21 cellular contexts compared by ENCODE assay signal in the genomic region with DNA sequence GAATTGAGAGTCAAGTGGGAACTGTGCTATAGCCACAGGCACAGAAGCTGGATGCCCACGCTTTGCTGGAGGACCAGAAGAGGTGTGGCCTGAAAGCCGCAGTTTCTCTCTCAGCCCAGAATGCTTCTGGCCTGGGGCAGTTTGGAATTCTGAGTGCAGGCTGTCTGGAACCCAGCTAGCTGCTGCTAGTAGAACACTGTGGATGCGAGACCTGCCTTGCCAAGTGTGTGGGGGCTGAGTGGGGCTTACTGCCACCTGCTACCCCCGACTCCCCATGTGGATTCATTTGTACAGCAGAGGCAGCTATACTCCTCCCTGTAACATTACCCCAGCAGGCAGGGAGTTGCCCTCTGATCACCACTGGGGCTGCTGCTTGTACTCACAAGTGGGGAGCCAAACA. TPM values are rescaled to one million over a fixed set of nuclear protein-coding genes. Genes with fewer than 3 reads are reported as not detected.
A peak's percentile ranks its signal among the peaks of the same experiment; 100 is the strongest.
DNase-seq lines count a peak whose midpoint lies in the region; ATAC-seq and TF ChIP-seq lines count a peak whose summit lies in the region.
"Had no signal": no experiment of that assay in that cellular context is flagged by ENCODE, and none has a peak within 500 bp of the region (broad histone marks: within the 10 kb centered on the region; RNA-seq: fewer than 3 reads in every experiment).

No MANE protein-coding gene starts in this region.

- no peak overlapping the region for H3K4me3 ChIP-seq in ascending aorta
- no peak overlapping the region for H3K4me3 ChIP-seq in mucosa of descending colon
- no peak overlapping the region for H3K4me3 ChIP-seq in upper lobe of right lung

- H3K36me3 ChIP-seq in ascending aorta (peaks cover 13 to 18% of the 10 kb centered on the region in 2 donors), mucosa of descending colon (ENCODE audit: low read depth) (no peaks in the 10 kb centered on the region), upper lobe of right lung (peaks cover 18% of the 10 kb centered on the region)

- peaks cover 6% of the 10 kb centered on the region for H3K36me3 Mint-ChIP-seq in T-helper 1 cell treated with Interleukin-12 subunit alpha and Interleukin-12 subunit beta and Interleukin-4 antibody, amounts not matched to agents 30 μg/mL and 1 μg/mL, for 36 hours (ENCODE audit: low read depth)
- H3K36me3 Mint-ChIP-seq: CD8-positive, alpha-beta memory T cell had no signal

- TF ChIP-seq CTCF in ascending aorta (IDR thresholded peaks at IDR 0.05) (no peak), mucosa of descending colon (IDR thresholded peaks at IDR 0.05) (no peak), upper lobe of right lung (IDR thresholded peaks at IDR 0.05) (no peak)

- no peaks in the 10 kb centered on the region for H3K27me3 Mint-ChIP-seq in T-helper 1 cell treated with Interleukin-12 subunit alpha and Interleukin-12 subunit beta and Interleukin-4 antibody, amounts not matched to agents 30 μg/mL and 1 μg/mL, for 36 hours (ENCODE audit: low read depth)

- intact Hi-C loops in ascending aorta (cut with DNase I) (no loop called here), mucosa of descending colon (cut with DNase I, micrococcal nuclease) (no loop called here), upper lobe of right lung (cut with DNase I) (no loop called here)

- H3K4me1 ChIP-seq in ascending aorta (peaks cover 0 to 10% of the 10 kb centered on the region in 2 donors), mucosa of descending colon (ENCODE audit: low read depth) (no peaks in the 10 kb centered on the region), upper lobe of right lung (peaks cover 4% of the 10 kb centered on the region)

- H3K4me3 Mint-ChIP-seq in T-helper 1 cell treated with Interleukin-12 subunit alpha and Interleukin-12 subunit beta and Interleukin-4 antibody, amounts not matched to agents 30 μg/mL and 1 μg/mL, for 36 hours, result no peak overlapping the region
- H3K4me3 Mint-ChIP-seq: CD8-positive, alpha-beta memory T cell had no signal

- no peaks in the 10 kb centered on the region for H3K9me3 ChIP-seq in ascending aorta
- no peaks in the 10 kb centered on the region for H3K9me3 ChIP-seq in mucosa of descending colon
- H3K9me3 ChIP-seq in upper lobe of right lung, result no peaks in the 10 kb centered on the region

- peak overlapping the region; percentile 57 for H3K27ac Mint-ChIP-seq in T-helper 1 cell treated with Interleukin-12 subunit alpha and Interleukin-12 subunit beta and Interleukin-4 antibody, amounts not matched to agents 30 μg/mL and 1 μg/mL, for 36 hours
- H3K27ac Mint-ChIP-seq: CD8-positive, alpha-beta memory T cell had no signal

- no peaks in the 10 kb centered on the region for H3K9me3 Mint-ChIP-seq in T-helper 1 cell treated with Interleukin-12 subunit alpha and Interleukin-12 subunit beta and Interleukin-4 antibody, amounts not matched to agents 30 μg/mL and 1 μg/mL, for 36 hours

- peaks cover 37% of the 10 kb centered on the region for H3K4me1 Mint-ChIP-seq in T-helper 1 cell treated with Interleukin-12 subunit alpha and Interleukin-12 subunit beta and Interleukin-4 antibody, amounts not matched to agents 30 μg/mL and 1 μg/mL, for 36 hours (ENCODE audit: low read depth)

- DNase-seq in T-helper 1 cell (no peak), ascending aorta (ENCODE audit: low spot score in 2 of 2) (no peak), mucosa of descending colon (no peak), upper lobe of right lung (no peak), NCI-H345 treated with DMSO at 0.1 percent for 48 hours (lab: John Stamatoyannopoulos, UW; ENCODE audit: unreplicated experiment) (no peak), NCI-H510A treated with DMSO at 0.1 percent for 48 hours (lab: John Stamatoyannopoulos, UW) (no peak)
- DNase-seq: CD8-positive, alpha-beta memory T cell; DMS153; MM.1S; NCI-H1048; NCI-H1436; NCI-H1930; NCI-H2227 treated with DMSO at 0.1 percent for 48 hours; NCI-H524 treated with DMSO at 0.1 percent for 48 hours; PC-3; RPMI8226; SIG-M5 had no signal

- H3K27ac ChIP-seq in ascending aorta (peak overlapping the region; percentile 31 to 51), upper lobe of right lung (no peak overlapping the region)
- H3K27ac ChIP-seq: 22Rv1, C4-2B had no signal

- peak; percentile 9 for ATAC-seq in mucosa of descending colon
- ATAC-seq in upper lobe of right lung, result peak; percentile 13
- ATAC-seq in activated CD4-positive, CD25-positive, alpha-beta regulatory T cell treated with anti-CD3 and anti-CD28 coated beads, Interleukin-2, amount 50 U/mL, for 24 hours, result no peak
- ATAC-seq: PC-3 had no signal

- no peaks in the 10 kb centered on the region for H3K27me3 ChIP-seq in ascending aorta
- H3K27me3 ChIP-seq in upper lobe of right lung, result no peaks in the 10 kb centered on the region

RNA-seq across cellular contexts. Expression of a gene that starts 12.2 kb away (rescaled TPM):
- 672 TPM for total RNA-seq in ascending aorta
- total RNA-seq in mucosa of descending colon, result 10 to 100 TPM in 2 of 3 donors, 1 to 10 TPM in 1; 5.2 to 59.3 (median 43.9) TPM
- total RNA-seq in upper lobe of right lung, result 122 TPM
- total RNA-seq: CD8-positive, alpha-beta memory T cell had no signal

Comparison
In these comparisons a context has a peak if more than half of its experiments do, and no peak if none do; other contexts are left out.
1. ATAC-seq: peak in mucosa of descending colon (single experiment) and upper lobe of right lung (single experiment); none in activated CD4-positive, CD25-positive, alpha-beta regulatory T cell treated with anti-CD3 and anti-CD28 coated beads, Interleukin-2, amount 50 U/mL, for 24 hours (0 of 2).